ENCODE assay signal across 8 cellular contexts in the genomic region with DNA sequence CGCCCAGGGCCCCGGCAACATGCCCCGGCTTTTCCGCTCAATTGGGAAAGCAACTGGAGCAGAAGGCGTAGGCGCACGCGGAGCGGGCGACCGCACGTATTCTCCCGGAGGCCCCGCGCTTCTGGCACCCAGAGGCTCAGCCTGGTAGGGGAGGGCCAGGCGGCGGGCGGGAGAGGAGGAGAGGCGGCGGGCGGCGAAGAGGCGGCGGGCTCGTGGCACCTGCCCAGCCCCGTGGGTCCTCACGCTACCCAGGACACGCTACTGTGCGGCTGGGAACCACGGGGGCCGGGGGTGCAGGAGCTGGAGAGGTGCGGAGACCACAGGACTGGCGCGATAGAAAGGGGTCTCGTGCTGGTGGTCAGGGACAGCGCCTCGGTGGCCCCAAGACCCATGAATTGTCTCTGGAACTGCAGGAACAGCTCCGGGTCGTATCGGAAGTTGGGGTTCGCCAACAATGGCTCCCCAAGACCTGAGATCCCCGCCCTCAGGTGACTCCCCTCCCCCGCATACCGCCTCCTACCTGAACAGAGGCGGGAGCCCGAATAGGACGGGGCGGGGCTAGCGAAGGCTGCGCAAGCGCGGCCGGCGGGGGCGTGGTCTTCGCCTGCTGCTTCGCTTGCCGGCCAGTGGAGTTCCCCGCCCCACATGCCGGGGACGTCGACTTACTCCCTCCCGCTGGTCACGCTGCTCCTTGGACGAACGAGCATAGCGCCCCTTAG. TPM values are rescaled to one million over a fixed set of nuclear protein-coding genes. Genes with fewer than 3 reads are reported as not detected.
DNase-seq lines count a peak whose midpoint lies in the region; ATAC-seq and TF ChIP-seq lines count a peak whose summit lies in the region.

SLC37A4 (minus strand) TSS at position 549 of the 719 bp plus-strand sequence.

- DNase-seq in AG10803 (ENCODE audit: low read depth) (peak; percentile 98), NCI-H460 (ENCODE audit: extremely low read depth, low read depth) (peak; percentile 94), cerebellar nuclear complex (lab: John Stamatoyannopoulos, UW) (peak; percentile 75 to 96), islet precursor cell (peak; percentile 99)
- peak; percentile 100 for DNase-seq in activated CD4-positive, CD25-positive, alpha-beta regulatory T cell treated with anti-CD3 and anti-CD28 coated beads, Interleukin-2, amount 50 U/mL, for 72 hours
- DNase-seq in stimulated activated CD4-positive, alpha-beta T cell treated with anti-CD3 and anti-CD28 coated beads, Interleukin-12 subunit alpha, Interleukin-12 subunit beta, amount 100 ng/mL, for 48 hours (ENCODE audit: low read depth in 2 of 3, low spot score in 1 of 3), result peak; percentile 98 to 99 (median 98)

- ATAC-seq in GM19043 (IDR thresholded peaks at IDR 0.05; ENCODE audit: low read depth, unreplicated experiment) (peak; percentile 87), HG03378 (IDR thresholded peaks at IDR 0.05; ENCODE audit: unreplicated experiment) (peak; percentile 82)

- H3K4me3 ChIP-seq in AG10803 (ENCODE audit: low read length), result peak within 1 kb of the TSS; percentile 88

- no peak for TF ChIP-seq CTCF in AG10803 (conservative IDR thresholded peaks at IDR 0.05; ENCODE audit: low read length)

RNA-seq across cellular contexts. Expression of gene SLC37A4, which starts in this region (rescaled TPM):
- total RNA-seq in NCI-H460 (2014; rRNA removed; shearing (Covaris generic)), result 12.8 and 14.0 TPM in 2 replicates
- 34.0 and 52.1 TPM in 2 replicates for polyA plus RNA-seq in NCI-H460 (2014; cell fraction: nucleus; rRNA removed)

Comparison
In these comparisons a context has a peak if more than half of its experiments do, and no peak if none do; other contexts are left out.
1. Peak in every context shown above with its lines: DNase-seq, ATAC-seq and H3K4me3 ChIP-seq.